In the genomic region with DNA sequence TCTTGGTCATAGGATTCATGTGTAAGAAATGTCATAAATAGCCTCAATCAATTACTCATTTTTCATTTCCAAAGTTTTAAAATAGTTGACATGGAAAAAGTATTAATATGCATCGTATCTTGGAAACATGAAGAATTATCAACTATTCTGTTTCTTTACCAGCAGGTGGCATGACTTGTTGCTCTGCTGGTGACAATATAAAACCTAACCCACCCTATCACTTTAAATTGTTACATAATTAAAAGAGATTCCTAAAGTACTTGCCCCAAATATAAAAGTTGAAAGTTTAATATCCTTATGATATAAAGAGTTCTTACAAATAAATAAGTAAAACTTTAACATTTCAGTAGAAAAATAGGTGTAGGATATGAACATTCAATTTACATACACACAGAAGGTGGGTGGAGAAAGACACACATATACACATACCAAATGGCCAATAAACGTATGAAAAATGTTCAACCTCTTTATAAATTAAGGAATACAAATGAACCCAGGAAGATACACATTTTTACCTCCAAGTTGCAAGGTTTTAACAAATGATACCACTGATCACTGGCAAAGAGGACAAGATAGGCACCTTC, we compare ENCODE assay signal across 10 cellular contexts. TPM values are rescaled to one million over a fixed set of nuclear protein-coding genes. Genes with fewer than 3 reads are reported as not detected.
DNase-seq lines count a peak whose midpoint lies in the region; ATAC-seq and TF ChIP-seq lines count a peak whose summit lies in the region.
"Had no signal": no experiment of that assay in that cellular context is flagged by ENCODE, and none has a peak within 500 bp of the region (broad histone marks: within the 10 kb centered on the region; RNA-seq: fewer than 3 reads in every experiment).

No MANE protein-coding gene starts in this region.

- TF ChIP-seq POLR2A in body of pancreas (IDR thresholded peaks at IDR 0.05), result no peak

- intact Hi-C loops in CD14-positive monocyte (cut with micrococcal nuclease), result loop anchor here in 1 of 2 donors (5.0 kb wide), 1 partner anchor 169 kb away; no protein-coding TSS in a partner anchor
- intact Hi-C loops in body of pancreas (cut with DNase I), result no loop called here
- intact Hi-C loops in posterior vena cava (cut with DNase I), result no loop called here

- H3K9me3 ChIP-seq in body of pancreas, result no peaks in the 10 kb centered on the region

- H3K4me1 Mint-ChIP-seq in CD14-positive monocyte, result no peaks in the 10 kb centered on the region
- peaks cover 33% of the 10 kb centered on the region for H3K4me1 Mint-ChIP-seq in activated T-cell treated with anti-CD3 and anti-CD28 coated beads, Interleukin-2, amount 50 U/mL, for 72 hours (ENCODE audit: low read depth)

- no peaks in the 10 kb centered on the region for H3K9me3 Mint-ChIP-seq in CD14-positive monocyte
- H3K9me3 Mint-ChIP-seq in activated T-cell treated with anti-CD3 and anti-CD28 coated beads, Interleukin-2, amount 50 U/mL, for 72 hours, result no peaks in the 10 kb centered on the region

- DNase-seq in CD14-positive monocyte (ENCODE audit: low spot score) (no peak), HuH-7 (ENCODE audit: low spot score) (peak; percentile 10), body of pancreas (no peak), lung microvascular endothelial cell (ENCODE audit: low read depth in 2 of 2) (peak; percentile 38 to 53), NCI-H1436 treated with DMSO at 0.1 percent for 48 hours (lab: John Stamatoyannopoulos, UW) (no peak), posterior vena cava (ENCODE audit: low spot score) (no peak)
- DNase-seq in activated T-cell treated with anti-CD3 and anti-CD28 coated beads, Interleukin-2, amount 50 U/mL, for 72 hours, result no peak
- DNase-seq in stimulated activated CD4-positive, alpha-beta T cell treated with anti-CD3 and anti-CD28 coated beads, Interleukin-2, amount 100 ng/mL, for 24 hours, result no peak
- DNase-seq: NCI-H187 had no signal

- no peaks in the 10 kb centered on the region for H3K36me3 ChIP-seq in body of pancreas (replicated peaks in 1 of 2; ENCODE audit: insufficient read depth in 1 of 2, low read depth in 2 of 2)

- H3K27ac Mint-ChIP-seq in CD14-positive monocyte, result no peak overlapping the region
- no peak overlapping the region for H3K27ac Mint-ChIP-seq in activated T-cell treated with anti-CD3 and anti-CD28 coated beads, Interleukin-2, amount 50 U/mL, for 72 hours

- H3K4me1 ChIP-seq in body of pancreas, result peaks cover 8% of the 10 kb centered on the region

- TF ChIP-seq CTCF in CD14-positive monocyte (IDR thresholded peaks at IDR 0.05) (peak; percentile 42), body of pancreas (IDR thresholded peaks at IDR 0.05) (peak in 6 of 7 experiments; percentile 40 to 67 (median 56))

- no peak overlapping the region for H3K4me3 ChIP-seq in body of pancreas
- H3K4me3 ChIP-seq: skin epidermis had no signal

- H3K36me3 Mint-ChIP-seq in CD14-positive monocyte, result no peaks in the 10 kb centered on the region
- no peaks in the 10 kb centered on the region for H3K36me3 Mint-ChIP-seq in activated T-cell treated with anti-CD3 and anti-CD28 coated beads, Interleukin-2, amount 50 U/mL, for 72 hours (ENCODE audit: insufficient read depth in 2 of 2)

- WGBS in body of pancreas, 2 donors, result 23 to 30% methylated on average over 2 of the region's 2 CpGs

- H3K27ac ChIP-seq in body of pancreas, result no peak overlapping the region
- H3K27ac ChIP-seq: skin epidermis had no signal

- no peaks in the 10 kb centered on the region for H3K27me3 ChIP-seq in body of pancreas

- no peak for ATAC-seq in body of pancreas
- ATAC-seq in activated T-cell treated with anti-CD3 and anti-CD28 coated beads, Interleukin-2, amount 50 U/mL, for 72 hours (replicated peaks in 1 of 2), result no peak

- peaks cover 13 to 45% (median 28%) of the 10 kb centered on the region in 3 donors for H3K27me3 Mint-ChIP-seq in CD14-positive monocyte (ENCODE audit: low read depth in 3 of 3)
- peaks cover 94% of the 10 kb centered on the region for H3K27me3 Mint-ChIP-seq in activated T-cell treated with anti-CD3 and anti-CD28 coated beads, Interleukin-2, amount 50 U/mL, for 72 hours (ENCODE audit: low read depth)

- H3K4me3 Mint-ChIP-seq in CD14-positive monocyte, result no peak overlapping the region
- H3K4me3 Mint-ChIP-seq in activated T-cell treated with anti-CD3 and anti-CD28 coated beads, Interleukin-2, amount 50 U/mL, for 72 hours, result no peak overlapping the region

RNA-seq across cellular contexts. Expression of a gene that starts 30.6 kb away (rescaled TPM):
- under 1 TPM in 1 of 2 donors, not detected in 1; 0.02 TPM for polyA plus RNA-seq in CD14-positive monocyte
- total RNA-seq in body of pancreas (10 to 100 TPM; 30.4 to 69.9 TPM), lung microvascular endothelial cell (41.1 and 41.4 TPM in 2 replicates), posterior vena cava (100 to 1,000 TPM; 437 to 479 TPM)
- 1 to 10 TPM; 5.5 TPM for total RNA-seq in activated T-cell treated with anti-CD3 and anti-CD28 coated beads, Interleukin-2, amount 50 U/mL, for 72 hours

Comparison
In these comparisons a context has a peak if more than half of its experiments do, and no peak if none do; other contexts are left out.
1. DNase-seq: peak in HuH-7 (single experiment) and lung microvascular endothelial cell (2 of 2); none in CD14-positive monocyte (single experiment), body of pancreas (0 of 4), activated T-cell treated with anti-CD3 and anti-CD28 coated beads, Interleukin-2, amount 50 U/mL, for 72 hours (0 of 2), NCI-H1436 treated with DMSO at 0.1 percent for 48 hours (single experiment), stimulated activated CD4-positive, alpha-beta T cell treated with anti-CD3 and anti-CD28 coated beads, Interleukin-2, amount 100 ng/mL, for 24 hours (0 of 2) and posterior vena cava (single experiment).
2. RNA of a gene that starts 30.6 kb away (total RNA-seq): 437 to 479 TPM in posterior vena cava; 30.4 to 69.9 TPM in body of pancreas, 41.1 to 41.4 TPM in lung microvascular endothelial cell and 5.5 TPM in activated T-cell treated with anti-CD3 and anti-CD28 coated beads, Interleukin-2, amount 50 U/mL, for 72 hours; every median in the first group is over 4 times any median in the second.